Comparison of ENCODE assay signal across 12 cellular contexts in genomic region chr9:14451949-14452348, GRCh38.
A peak's percentile ranks its signal among the peaks of the same experiment; 100 is the strongest.
DNase-seq lines count a peak whose midpoint lies in the region; ATAC-seq and TF ChIP-seq lines count a peak whose summit lies in the region.
"Had no signal": no experiment of that assay in that cellular context is flagged by ENCODE, and none has a peak within 500 bp of the region (broad histone marks: within the 10 kb centered on the region; RNA-seq: fewer than 3 reads in every experiment).

No MANE protein-coding gene starts in this region.

- no peaks in the 10 kb centered on the region for H3K79me2 ChIP-seq in MM.1S (ENCODE audit: low read length)

- H3F3A ChIP-seq in MM.1S (ENCODE audit: insufficient read depth, low read length): no peaks in the 10 kb centered on the region

- H3K4me1 ChIP-seq in MM.1S (ENCODE audit: low read length) (no peaks in the 10 kb centered on the region), right atrium auricular region (no peaks in the 10 kb centered on the region), BE2C (peaks cover 6% of the 10 kb centered on the region)

- no peak overlapping the region for H2AFZ ChIP-seq in MM.1S (ENCODE audit: low read length)

- no peak overlapping the region for H3K4me3 ChIP-seq in MM.1S (ENCODE audit: low read length)
- no peak overlapping the region for H3K4me3 ChIP-seq in right atrium auricular region
- H3K4me3 ChIP-seq in BE2C (ENCODE audit: low read depth, low read length): no peak overlapping the region

- no peak for DNase-seq in MM.1S
- DNase-seq in right atrium auricular region (ENCODE audit: low spot score): no peak
- DNase-seq in NOMO-1 treated with DMSO at 0.1 percent for 48 hours (lab: John Stamatoyannopoulos, UW; ENCODE audit: unreplicated experiment): no peak
- DNase-seq in BE2C: no peak
- DNase-seq: activated CD4-positive, alpha-beta T cell treated with anti-CD3 and anti-CD28 coated beads, Interleukin-2, amount 50 U/mL, for 1 hour; foreskin fibroblast; HFFc6; OCI-M1 had no signal

- H3K27me3 ChIP-seq in MM.1S (replicated peaks; ENCODE audit: insufficient read depth, low read length): no peaks in the 10 kb centered on the region
- no peaks in the 10 kb centered on the region for H3K27me3 ChIP-seq in right atrium auricular region
- H3K27me3 ChIP-seq in BE2C: no peaks in the 10 kb centered on the region

- H3K27ac ChIP-seq in MM.1S (ENCODE audit: low read length): no peak overlapping the region
- H3K27ac ChIP-seq in right atrium auricular region: no peak overlapping the region

- TF ChIP-seq POLR2A in GM18505 (IDR thresholded peaks at IDR 0.05; ENCODE audit: borderline replicate concordance, extremely low read depth, insufficient read depth, insufficient read length): no peak

- H3K9ac ChIP-seq in MM.1S (ENCODE audit: low read length): no peak overlapping the region

- H3K9me2 ChIP-seq in MM.1S (replicated peaks; ENCODE audit: insufficient read depth, low read length): no peaks in the 10 kb centered on the region

- H3K9me3 ChIP-seq in MM.1S (replicated peaks; ENCODE audit: insufficient read depth, low read length): no peaks in the 10 kb centered on the region
- peaks cover 0 to 8% of the 10 kb centered on the region in 2 donors for H3K9me3 ChIP-seq in right atrium auricular region
- H3K9me3 ChIP-seq in BE2C: no peaks in the 10 kb centered on the region

- H3K4me2 ChIP-seq in MM.1S (ENCODE audit: low read depth, low read length): no peak overlapping the region

- no peaks in the 10 kb centered on the region for H3K36me3 ChIP-seq in MM.1S (replicated peaks; ENCODE audit: insufficient read depth, low read length)
- H3K36me3 ChIP-seq in right atrium auricular region: no peaks in the 10 kb centered on the region
- no peaks in the 10 kb centered on the region for H3K36me3 ChIP-seq in BE2C

- ATAC-seq in GM18505 (IDR thresholded peaks at IDR 0.05; ENCODE audit: unreplicated experiment): peak; percentile 96
- peak; percentile 91 for ATAC-seq in GM19468 (IDR thresholded peaks at IDR 0.05; ENCODE audit: extremely low read depth, unreplicated experiment)
- ATAC-seq in HG02840 (IDR thresholded peaks at IDR 0.05; ENCODE audit: low FRiP score, unreplicated experiment): peak; percentile 80
- peak; percentile 88 for ATAC-seq in HG03457 (IDR thresholded peaks at IDR 0.05; ENCODE audit: unreplicated experiment)

- no peaks in the 10 kb centered on the region for H4K20me1 ChIP-seq in MM.1S (ENCODE audit: insufficient read depth, low read length)

- TF ChIP-seq CTCF in MM.1S (IDR thresholded peaks at IDR 0.05; ENCODE audit: low read length) (no peak), right atrium auricular region (IDR thresholded peaks at IDR 0.05) (no peak), BE2C (IDR thresholded peaks at IDR 0.05; ENCODE audit: low read depth, low read length) (no peak)
